ENCODE assay signal across 1 cellular context in genomic region chr10:101960879-101961395, GRCh38.
TF ChIP-seq lines count a peak whose summit lies in the region.

No MANE protein-coding gene starts in this region.

TF ChIP-seq in HEK293, 187 proteins besides CTCF, POLR2A, EP300 and RAD21 (continued from another document):
- peak; percentile 60 for TF ChIP-seq SCRT2 (tag by site-specific recombination; IDR thresholded peaks at IDR 0.05)
- no peak for TF ChIP-seq ZNF518A (tag by site-specific recombination; conservative IDR thresholded peaks at IDR 0.05; ENCODE audit: low read depth)
- peak; percentile 60; the same call in 1 of the 2 replicates for TF ChIP-seq SCRT1 (tag by site-specific recombination; IDR thresholded peaks at IDR 0.05; ENCODE audit: borderline replicate concordance)
